Comparison of ENCODE assay signal across 18 cellular contexts in the genomic region with DNA sequence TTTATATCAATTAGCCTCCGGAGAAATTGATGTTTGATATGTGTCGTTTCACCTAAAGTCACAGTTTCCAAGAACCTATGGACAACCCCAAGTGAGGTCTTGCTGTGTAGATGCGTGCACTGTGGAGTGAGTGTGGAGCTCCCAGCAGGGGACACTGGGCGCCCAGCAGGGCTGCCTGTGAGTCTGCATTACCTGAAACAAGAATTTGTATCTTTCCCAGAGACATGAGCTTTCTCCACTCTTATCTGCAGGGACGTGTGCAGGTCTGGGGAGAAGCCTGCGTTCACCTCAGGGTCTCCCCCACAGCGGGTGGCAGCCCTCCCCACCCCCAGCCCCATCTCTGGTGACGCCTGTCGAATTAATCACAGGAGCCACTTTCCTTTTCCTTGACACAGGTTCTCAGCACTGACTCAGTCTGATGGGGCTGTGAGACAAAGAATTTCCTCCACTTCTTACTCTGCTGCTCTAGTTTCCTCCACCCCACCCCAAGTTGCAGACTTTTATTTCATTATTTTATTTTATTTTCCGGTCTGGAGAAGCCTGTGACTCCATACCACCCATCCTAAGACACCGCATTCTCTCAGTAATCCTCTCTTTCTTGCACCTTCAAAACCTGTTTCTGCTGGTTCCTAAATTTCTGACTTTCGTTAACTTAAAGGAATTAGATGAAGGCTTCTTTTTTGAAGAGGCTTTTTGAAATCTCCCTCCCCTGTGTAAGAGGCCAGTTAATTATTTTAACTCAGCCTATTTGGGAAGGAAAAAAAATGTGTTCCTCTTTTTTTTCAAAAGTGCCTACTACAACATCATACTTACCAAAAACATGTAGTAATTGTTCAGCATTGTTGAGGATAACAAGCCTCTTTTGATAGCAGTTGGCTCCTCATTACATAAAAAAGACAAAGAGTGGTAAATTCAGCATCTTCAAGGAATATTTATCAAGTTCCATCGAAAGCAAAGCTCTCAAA. TPM values are rescaled to one million over a fixed set of nuclear protein-coding genes. Genes with fewer than 3 reads are reported as not detected.
A peak's percentile ranks its signal among the peaks of the same experiment; 100 is the strongest.
DNase-seq lines count a peak whose midpoint lies in the region; ATAC-seq and TF ChIP-seq lines count a peak whose summit lies in the region.
"Had no signal": no experiment of that assay in that cellular context is flagged by ENCODE, and none has a peak within 500 bp of the region (broad histone marks: within the 10 kb centered on the region; RNA-seq: fewer than 3 reads in every experiment).

No MANE protein-coding gene starts in this region.

- H3K4me1 Mint-ChIP-seq in CD14-positive monocyte, result peaks cover 30% of the 10 kb centered on the region

- H3K9me3 ChIP-seq in Peyer's patch, result no peaks in the 10 kb centered on the region
- H3K9me3 ChIP-seq: uterus had no signal

- ATAC-seq in foreskin keratinocyte (peak; percentile 46), GM21528 (IDR thresholded peaks at IDR 0.05; ENCODE audit: low FRiP score, unreplicated experiment) (no peak)

- no peak overlapping the region for H3K4me3 ChIP-seq in Peyer's patch
- H3K4me3 ChIP-seq: uterus had no signal

- no peaks in the 10 kb centered on the region for H3K27me3 ChIP-seq in Peyer's patch
- peaks cover 50% of the 10 kb centered on the region for H3K27me3 ChIP-seq in foreskin keratinocyte
- H3K27me3 ChIP-seq: uterus had no signal

- H3K27ac Mint-ChIP-seq in CD14-positive monocyte, result peak overlapping the region in 6 of 7 donors; percentile 75 to 91 (median 81)
- H3K27ac Mint-ChIP-seq: CD4-positive, alpha-beta memory T cell had no signal

- no peaks in the 10 kb centered on the region for H3K36me3 ChIP-seq in Peyer's patch
- H3K36me3 ChIP-seq: uterus had no signal

- DNase-seq in activated CD4-positive, alpha-beta T cell treated with anti-CD3 and anti-CD28 coated beads for 48 hours, result peak; percentile 53
- DNase-seq in activated CD4-positive, alpha-beta T cell treated with anti-CD3 and anti-CD28 coated beads for 1 hour, result no peak
- DNase-seq in CD14-positive monocyte (ENCODE audit: low spot score), result no peak
- peak in 2 of 3 donors; percentile 9 to 13 for DNase-seq in Peyer's patch
- no peak for DNase-seq in foreskin keratinocyte
- DNase-seq in ecto neural progenitor cell (ENCODE audit: low spot score), result no peak
- no peak for DNase-seq in NCI-H2107 treated with DMSO at 0.1 percent for 48 hours (lab: John Stamatoyannopoulos, UW; ENCODE audit: unreplicated experiment)
- DNase-seq: activated CD4-positive, CD25-positive, alpha-beta regulatory T cell; anterior cingulate cortex; CD4-positive, alpha-beta memory T cell; cerebellar nuclear complex; DMS79; KG1; NCI-H1105 treated with DMSO at 0.1 percent for 48 hours; NCI-H2171 treated with DMSO at 0.1 percent for 48 hours; Right ventricle myocardium superior; uterus had no signal

- H3K27ac ChIP-seq in Peyer's patch, result no peak overlapping the region
- H3K27ac ChIP-seq in foreskin keratinocyte, result no peak overlapping the region
- H3K27ac ChIP-seq: uterus had no signal

- TF ChIP-seq CTCF in CD14-positive monocyte (IDR thresholded peaks at IDR 0.05) (no peak), Peyer's patch (IDR thresholded peaks at IDR 0.05) (no peak), foreskin keratinocyte (conservative IDR thresholded peaks at IDR 0.05) (no peak)

- no peaks in the 10 kb centered on the region for H3K9me3 Mint-ChIP-seq in CD14-positive monocyte
- H3K9me3 Mint-ChIP-seq: CD4-positive, alpha-beta memory T cell had no signal

- no peaks in the 10 kb centered on the region for H3K36me3 Mint-ChIP-seq in CD14-positive monocyte
- H3K36me3 Mint-ChIP-seq: CD4-positive, alpha-beta memory T cell had no signal

- peaks cover 7 to 14% (median 13%) of the 10 kb centered on the region in 3 donors for H3K27me3 Mint-ChIP-seq in CD14-positive monocyte (ENCODE audit: low read depth in 3 of 3)

- no peak for TF ChIP-seq POLR2A in Peyer's patch (IDR thresholded peaks at IDR 0.05)

- H3K4me1 ChIP-seq in Peyer's patch (no peaks in the 10 kb centered on the region), foreskin keratinocyte (no peaks in the 10 kb centered on the region)
- H3K4me1 ChIP-seq: uterus had no signal

- intact Hi-C loops in CD14-positive monocyte (cut with micrococcal nuclease), result loop anchor here in 1 of 2 donors (5.0 kb wide), 1 partner anchor 73 kb away; no protein-coding TSS in a partner anchor

- H3K4me3 Mint-ChIP-seq in CD14-positive monocyte, result no peak overlapping the region
- H3K4me3 Mint-ChIP-seq: CD4-positive, alpha-beta memory T cell had no signal

RNA-seq across cellular contexts. Expression of a gene that starts 16.9 kb away (rescaled TPM):
- polyA plus RNA-seq in CD14-positive monocyte, result 10 to 100 TPM; 37.1 to 39.6 TPM
- 100 to 1,000 TPM in 2 of 4 donors, 10 to 100 TPM in 2; 36.3 to 147 (median 100) TPM for total RNA-seq in Peyer's patch
- total RNA-seq in foreskin keratinocyte, result 184 and 210 TPM in 2 replicates
- polyA plus RNA-seq in foreskin keratinocyte, result 88.5 and 92.0 TPM in 2 replicates

Comparison
In these comparisons a context has a peak if more than half of its experiments do, and no peak if none do; other contexts are left out.
1. DNase-seq: peak in activated CD4-positive, alpha-beta T cell treated with anti-CD3 and anti-CD28 coated beads for 48 hours (single experiment) and Peyer's patch (2 of 3); none in activated CD4-positive, alpha-beta T cell treated with anti-CD3 and anti-CD28 coated beads for 1 hour (single experiment), CD14-positive monocyte (single experiment), foreskin keratinocyte (0 of 2), ecto neural progenitor cell (single experiment) and NCI-H2107 treated with DMSO at 0.1 percent for 48 hours (single experiment).